ENCODE assay signal across 1 cellular context in genomic region chr7:131568510-131568909, GRCh38.
TF ChIP-seq lines count a peak whose summit lies in the region.

No MANE protein-coding gene starts in this region.

TF ChIP-seq in HepG2, 621 proteins besides CTCF, POLR2A, EP300 and RAD21 (continued from another document):
- no peak for TF ChIP-seq ZNF574 (CRISPR knock-in tag; IDR thresholded peaks at IDR 0.05)
- no peak for TF ChIP-seq RBM22 (optimal IDR thresholded peaks at IDR 0.05; ENCODE audit: low read length)
- TF ChIP-seq NR2F2 (IDR thresholded peaks at IDR 0.05; ENCODE audit: borderline replicate concordance, low read depth), result no peak
